In the genomic region with DNA sequence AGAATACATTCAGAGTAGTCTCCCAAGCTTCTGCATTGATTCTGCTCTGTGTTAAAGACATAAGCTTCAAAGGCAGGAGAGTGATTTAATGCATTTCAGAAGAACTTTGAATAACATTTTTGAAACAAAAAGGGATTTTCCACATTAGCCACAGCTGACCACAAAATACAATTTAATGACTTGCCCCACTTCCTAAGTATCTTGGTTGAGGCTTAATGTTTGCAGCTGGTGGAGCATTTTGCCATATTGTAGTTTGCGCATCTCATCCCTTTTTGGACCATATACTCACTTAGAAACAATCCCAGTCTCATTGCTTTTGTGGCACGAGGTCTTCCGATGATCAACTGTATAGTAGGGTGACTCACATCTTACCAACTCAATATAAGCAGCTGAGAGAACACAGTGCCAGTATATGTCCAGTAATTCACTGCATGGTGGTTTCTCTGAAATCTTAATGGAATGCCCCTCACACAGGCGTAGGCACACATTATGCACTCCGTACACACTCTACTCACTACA, we compare ENCODE assay signal across 8 cellular contexts.
DNase-seq lines count a peak whose midpoint lies in the region; ATAC-seq and TF ChIP-seq lines count a peak whose summit lies in the region.

No MANE protein-coding gene starts in this region.

- peak; percentile 71 for ATAC-seq in GM21717 (IDR thresholded peaks at IDR 0.05; ENCODE audit: unreplicated experiment)

- in situ Hi-C loops in KBM-7 (cut with MboI; ENCODE audit: low pct_unique_long_range_greater_than_20kb, low sequenced_read_pairs), result no loop called here

- TF ChIP-seq POLR2A in esophagus muscularis mucosa (IDR thresholded peaks at IDR 0.05; ENCODE audit: low read depth), result no peak

- no peak overlapping the region for H3K27ac ChIP-seq in esophagus muscularis mucosa (replicated peaks in 1 of 4)

- H3K36me3 ChIP-seq in esophagus muscularis mucosa, result no peaks in the 10 kb centered on the region

- no peak for TF ChIP-seq CTCF in epithelial cell of esophagus (IDR thresholded peaks at IDR 0.05; ENCODE audit: insufficient read depth, low read depth, low read length, missing control alignments)
- TF ChIP-seq CTCF in esophagus muscularis mucosa (IDR thresholded peaks at IDR 0.05), result no peak

- intact Hi-C loops in esophagus muscularis mucosa (cut with DNase I), result no loop called here

- H3K27me3 ChIP-seq in esophagus muscularis mucosa, result no peaks in the 10 kb centered on the region

- 84% methylated on average over 5 of the region's 5 CpGs for WGBS in esophagus muscularis mucosa

- H3K9me3 ChIP-seq in esophagus muscularis mucosa, result no peaks in the 10 kb centered on the region

- H3K4me1 ChIP-seq in esophagus muscularis mucosa, result no peaks in the 10 kb centered on the region

- no peak for TF ChIP-seq EP300 in esophagus muscularis mucosa (IDR thresholded peaks at IDR 0.05)

- DNase-seq in GM04504 (ENCODE audit: low read depth) (peak; percentile 67), M059J (ENCODE audit: low read depth) (peak; percentile 91), epithelial cell of esophagus (ENCODE audit: low read depth) (peak; percentile 77), KBM-7 (no peak), AML-193 (lab: John Stamatoyannopoulos, UW) (no peak), esophagus muscularis mucosa (ENCODE audit: extremely low spot score) (no peak), T-helper 9 cell (no peak)

- H3K4me3 ChIP-seq in epithelial cell of esophagus (ENCODE audit: low read length) (no peak overlapping the region), esophagus muscularis mucosa (no peak overlapping the region)

Comparison
In these comparisons a context has a peak if more than half of its experiments do, and no peak if none do; other contexts are left out.
1. DNase-seq: peak in GM04504 (single experiment), M059J (single experiment) and epithelial cell of esophagus (single experiment); none in KBM-7 (single experiment), AML-193 (0 of 2), esophagus muscularis mucosa (single experiment) and T-helper 9 cell (single experiment).